Comparison of ENCODE assay signal across 22 cellular contexts in the genomic region with DNA sequence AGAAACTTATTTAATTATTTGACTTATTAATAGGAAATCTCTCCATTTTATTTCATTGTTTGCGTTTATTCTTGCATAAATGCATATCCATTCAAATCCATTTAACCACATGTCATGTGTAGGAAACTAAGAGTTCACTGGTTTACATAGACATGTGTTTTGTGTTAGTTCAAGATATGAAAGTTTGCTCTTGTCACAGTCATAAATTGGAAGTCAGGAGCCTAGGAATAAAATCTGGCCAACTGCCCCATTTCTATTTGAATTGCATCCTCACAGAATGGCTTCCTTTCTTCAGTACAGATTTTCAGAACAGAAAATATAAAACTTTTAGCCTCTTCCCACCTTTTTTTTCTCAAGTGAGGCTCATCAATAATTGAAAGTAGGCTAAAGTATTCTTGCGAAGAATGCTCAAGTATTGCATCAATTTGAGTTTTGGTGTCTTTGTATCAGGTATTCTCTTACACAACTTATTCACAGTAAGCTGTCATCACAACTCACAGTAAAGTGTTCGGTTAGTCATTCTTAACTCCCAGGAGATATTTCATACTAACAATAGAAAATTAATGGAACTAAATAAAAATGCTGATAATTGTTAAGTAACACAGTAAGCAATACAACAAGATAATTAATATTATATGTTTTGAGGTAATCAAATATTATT.
"Had no signal": no experiment of that assay in that cellular context is flagged by ENCODE, and none has a peak within 500 bp of the region (broad histone marks: within the 10 kb centered on the region; RNA-seq: fewer than 3 reads in every experiment).

No MANE protein-coding gene starts in this region.

- H3K4me1 ChIP-seq: colonic mucosa, foreskin keratinocyte, lower lobe of right lung, suprapubic skin had no signal

- H3K36me3 ChIP-seq: colonic mucosa, lower lobe of right lung, suprapubic skin had no signal

- H3K27ac ChIP-seq: colonic mucosa, foreskin keratinocyte, lower lobe of right lung, skin epidermis, suprapubic skin had no signal

- H3K4me3 ChIP-seq: colonic mucosa, lower lobe of right lung, skin epidermis, suprapubic skin had no signal

- H3K27me3 ChIP-seq: colonic mucosa, foreskin keratinocyte, suprapubic skin had no signal

- H3K9me3 ChIP-seq: colonic mucosa, lower lobe of right lung, suprapubic skin had no signal

- DNase-seq: activated CD4-positive, alpha-beta memory T cell treated with anti-CD3 and anti-CD28 coated beads, Interleukin-2, amount 10 ng/mL, durations not matched to agents 7 days and 5 days; activated CD4-positive, alpha-beta T cell treated with anti-CD3 and anti-CD28 coated beads for 48 hours; activated CD4-positive, CD25-positive, alpha-beta regulatory T cell; activated CD8-positive, alpha-beta memory T cell treated with anti-CD3 and anti-CD28 coated beads, Interleukin-2, amount 10 ng/mL, durations not matched to agents 7 days and 5 days; activated naive CD4-positive, alpha-beta T cell; activated naive CD8-positive, alpha-beta T cell treated with anti-CD3 and anti-CD28 coated beads for 36 hours; amygdala; colonic mucosa; erythroblast; foreskin keratinocyte; glutamatergic neuron; hippocampal formation; islet precursor cell; left colon; lower lobe of right lung; stimulated activated CD4-positive, alpha-beta T cell treated with anti-CD3 and anti-CD28 coated beads, Interleukin-2, amount 100 ng/mL, for 48 hours; stimulated activated naive CD8-positive, alpha-beta T cell treated with anti-CD3 and anti-CD28 coated beads, Interleukin-15, amount 100 ng/mL, for 72 hours; T-cell; T1000; trophoblast cell had no signal
